Comparison of ENCODE assay signal across 8 cellular contexts in genomic region chr3:36993326-36994283, GRCh38. TPM values are rescaled to one million over a fixed set of nuclear protein-coding genes. Genes with fewer than 3 reads are reported as not detected.
DNase-seq lines count a peak whose midpoint lies in the region; ATAC-seq and TF ChIP-seq lines count a peak whose summit lies in the region.

Gene MLH1 (plus strand): TSS chr3:36993518. CDS start chr3:36993548, 30 bp downstream.

- DNase-seq in SW480 (ENCODE audit: low spot score) (peak; percentile 85), breast epithelium (ENCODE audit: low spot score in 2 of 2) (peak; percentile 98 to 100), inferior parietal cortex (ENCODE audit: extremely low spot score) (peak; percentile 100), NCI-H2107 (lab: John Stamatoyannopoulos, UW) (no peak), NK-92 (lab: John Stamatoyannopoulos, UW; ENCODE audit: unreplicated experiment) (no peak)
- peak; percentile 96 to 100 (median 99) for DNase-seq in stimulated activated CD4-positive, alpha-beta T cell treated with anti-CD3 and anti-CD28 coated beads, Interleukin-12 subunit alpha, Interleukin-12 subunit beta, amount 100 ng/mL, for 48 hours (ENCODE audit: low read depth in 2 of 3, low spot score in 1 of 3)

- peak within 1 kb of the TSS; percentile 66 to 89 (median 78) for H3K4me3 ChIP-seq in breast epithelium

- peak; percentile 91 for ATAC-seq in GM18520 (IDR thresholded peaks at IDR 0.05; ENCODE audit: unreplicated experiment)
- ATAC-seq in HG03039 (IDR thresholded peaks at IDR 0.05; ENCODE audit: unreplicated experiment), result peak; percentile 91

- H3K27me3 ChIP-seq in breast epithelium, result no peaks in the 10 kb centered on the region

- H3K27ac ChIP-seq in breast epithelium, result peak within 1 kb of the TSS; percentile 99

- intact Hi-C loops in breast epithelium (cut with DNase I; ENCODE audit: low total_unique reads), result no loop called here

- peak; percentile 52 for TF ChIP-seq POLR2A in breast epithelium (IDR thresholded peaks at IDR 0.05)

- no peak for TF ChIP-seq CTCF in breast epithelium (IDR thresholded peaks at IDR 0.05)

- H3K9me3 ChIP-seq in breast epithelium, result no peaks in the 10 kb centered on the region

- no peaks in the 10 kb centered on the region for H3K36me3 ChIP-seq in breast epithelium

- H3K4me1 ChIP-seq in breast epithelium, result peaks cover 2 to 5% of the 10 kb centered on the region in 2 donors

RNA-seq across cellular contexts. Expression of gene MLH1, which starts in this region (rescaled TPM):
- total RNA-seq in breast epithelium, result 10 to 100 TPM; 31.2 to 54.4 (median 48.4) TPM

Comparison
In these comparisons a context has a peak if more than half of its experiments do, and no peak if none do; other contexts are left out.
1. DNase-seq: peak in SW480 (single experiment), breast epithelium (2 of 2), inferior parietal cortex (single experiment) and stimulated activated CD4-positive, alpha-beta T cell treated with anti-CD3 and anti-CD28 coated beads, Interleukin-12 subunit alpha, Interleukin-12 subunit beta, amount 100 ng/mL, for 48 hours (3 of 3); none in NCI-H2107 (single experiment) and NK-92 (single experiment).